Comparison of ENCODE assay signal across 30 cellular contexts in the genomic region with DNA sequence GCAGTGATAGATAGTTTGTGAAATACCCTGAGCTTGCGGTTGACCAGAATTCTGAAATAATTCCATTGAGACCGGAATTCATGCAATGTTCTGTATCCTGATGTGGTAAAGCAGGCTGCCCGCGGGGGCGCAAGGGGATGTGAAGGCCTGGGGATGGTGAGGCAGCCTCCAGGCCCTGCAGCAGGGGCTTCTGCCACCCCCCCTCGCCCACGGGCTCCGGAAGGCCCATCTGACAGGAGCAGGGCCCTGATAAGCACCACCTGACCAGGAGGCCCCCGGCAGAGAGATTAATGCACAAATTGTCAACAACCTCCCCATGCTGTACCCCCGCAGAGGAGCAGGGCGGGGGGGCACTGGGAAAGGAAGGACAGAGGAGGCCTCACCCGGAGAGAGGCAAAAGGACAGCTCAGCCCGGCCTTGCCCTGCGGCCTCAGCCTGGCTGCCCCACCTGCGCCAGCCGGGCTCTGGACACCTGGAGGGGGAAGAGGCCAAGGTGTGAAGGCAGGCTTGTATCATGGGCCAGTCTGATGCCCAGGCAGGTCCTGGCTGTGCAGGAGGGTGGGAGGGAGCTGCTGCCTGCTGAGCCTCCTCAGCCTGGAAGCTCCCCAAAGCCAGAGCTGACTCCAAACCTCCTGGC. TPM values are rescaled to one million over a fixed set of nuclear protein-coding genes. Genes with fewer than 3 reads are reported as not detected.
DNase-seq lines count a peak whose midpoint lies in the region; ATAC-seq, FAIRE-seq and TF ChIP-seq lines count a peak whose summit lies in the region.
"Had no signal": no experiment of that assay in that cellular context is flagged by ENCODE, and none has a peak within 500 bp of the region (broad histone marks: within the 10 kb centered on the region; RNA-seq: fewer than 3 reads in every experiment).

No MANE protein-coding gene starts in this region.

- no peaks in the 10 kb centered on the region for H3K9me3 ChIP-seq in HepG2 (ENCODE audit: low read length)
- H3K9me3 ChIP-seq in right lobe of liver = no peaks in the 10 kb centered on the region
- no peaks in the 10 kb centered on the region for H3K9me3 ChIP-seq in H1 (ENCODE audit: insufficient read depth in 2 of 2, low read depth in 1 of 2, low read length in 1 of 2)
- H3K9me3 ChIP-seq: gastrocnemius medialis, MG63, testis had no signal

- H2BK15ac ChIP-seq in H1 (ENCODE audit: low read length) = no peak overlapping the region

- H3K79me2 ChIP-seq in HepG2 (ENCODE audit: insufficient read depth, low read length) (no peaks in the 10 kb centered on the region), H1 (ENCODE audit: control insufficient read depth in 1 of 2, insufficient read depth in 2 of 2, low read length in 2 of 2) (no peaks in the 10 kb centered on the region)

- TF ChIP-seq POLR2A in HepG2 (IDR thresholded peaks at IDR 0.05; ENCODE audit: insufficient read depth in 1 of 2, low read depth in 2 of 2, low read length in 2 of 2) (no peak), right lobe of liver (IDR thresholded peaks at IDR 0.05) (no peak), H1 (IDR thresholded peaks at IDR 0.05; ENCODE audit: control extremely low read depth in 1 of 2, low read depth in 2 of 2, low read length in 2 of 2) (no peak)

- no peak overlapping the region for H3K4ac ChIP-seq in H1 (replicated peaks; ENCODE audit: insufficient read length, low read depth, low read length)

- H2AFZ ChIP-seq in HepG2 (ENCODE audit: low read length) = no peak overlapping the region
- H2AFZ ChIP-seq in H1 (ENCODE audit: low read length) = no peak overlapping the region
- H2AFZ ChIP-seq: neural progenitor cell, PC-9 had no signal

- no peak overlapping the region for H2BK12ac ChIP-seq in H1 (ENCODE audit: low read depth, low read length)

- H2BK120ac ChIP-seq in H1 (replicated peaks; ENCODE audit: low read depth, low read length) = no peak overlapping the region

- no peak overlapping the region for H4K91ac ChIP-seq in H1 (replicated peaks; ENCODE audit: insufficient read length, low read length)

- ATAC-seq in HepG2 (peak; percentile 3; the same call in 2 of the 3 replicates), right lobe of liver (no peak), HG03139 (IDR thresholded peaks at IDR 0.05; ENCODE audit: unreplicated experiment) (no peak), GM18517 (IDR thresholded peaks at IDR 0.05; ENCODE audit: unreplicated experiment) (no peak)
- ATAC-seq: activated CD4-positive, CD25-positive, alpha-beta regulatory T cell treated with anti-CD3 and anti-CD28 coated beads, Interleukin-2, amount 50 U/mL, for 24 hours; activated T-helper 17 cell treated with anti-CD3 and anti-CD28 coated beads, Interleukin-2, amount 50 U/mL, for 72 hours; gastrocnemius medialis; left cardiac atrium; Right ventricle myocardium inferior; sciatic nerve had no signal

- H3K27me3 ChIP-seq in HepG2 (ENCODE audit: control insufficient read depth in 1 of 2, insufficient read depth in 2 of 2, low read length in 2 of 2) (no peaks in the 10 kb centered on the region), right lobe of liver (no peaks in the 10 kb centered on the region), H1 (replicated peaks in 1 of 4; ENCODE audit: control insufficient read depth in 3 of 4, extremely low read depth in 1 of 4, insufficient read depth in 3 of 4, low read length in 3 of 4) (peaks cover 0 to 8% (median 4%) of the 10 kb centered on the region in 4 experiments; a peak in 4 of 7 replicates)
- H3K27me3 ChIP-seq: gastrocnemius medialis, MG63, testis had no signal

- intact Hi-C loops in HepG2 (cut with micrococcal nuclease; ENCODE audit: unreplicated experiment) (no loop called here), right lobe of liver (cut with DNase I) (no loop called here)

- no peak overlapping the region for H4K8ac ChIP-seq in H1 (ENCODE audit: extremely low read depth, insufficient read depth, low read length)

- DNase-seq in HepG2 (ENCODE audit: low spot score) = no peak
- DNase-seq in right lobe of liver = no peak
- DNase-seq in SIG-M5 treated with dmso at 0.1 percent for 504 hours (lab: John Stamatoyannopoulos, UW; ENCODE audit: unreplicated experiment) = peak; percentile 89
- no peak for DNase-seq in H1 (ENCODE audit: low read depth in 1 of 2, low spot score in 2 of 2)
- no peak for DNase-seq in AG08396 (ENCODE audit: low spot score)
- DNase-seq in DMS 273 treated with DMSO at 0.1 percent for 48 hours (lab: John Stamatoyannopoulos, UW) = no peak
- DNase-seq: 8988T; activated CD4-positive, alpha-beta T cell treated with anti-CD3 and anti-CD28 coated beads, Interleukin-2, amount 50 U/mL, for 48 hours; activated CD8-positive, alpha-beta memory T cell treated with anti-CD3 and anti-CD28 coated beads, Interleukin-2, amount 50 U/mL, for 48 hours; activated naive CD4-positive, alpha-beta T cell treated with anti-CD3 and anti-CD28 coated beads, Interleukin-2, amount 50 U/mL, for 16 hours; CD4-positive, alpha-beta T cell; endodermal cell; gastrocnemius medialis; H7; hippocampal formation; left cardiac atrium; MG63; NCI-H1436 treated with DMSO at 0.1 percent for 48 hours; NCI-H446 treated with DMSO at 0.1 percent for 48 hours; PC-9; stimulated activated CD4-positive, alpha-beta T cell treated with anti-CD3 and anti-CD28 coated beads, Interleukin-4, amount 100 ng/mL, for 24 hours; stimulated activated naive CD4-positive, alpha-beta T cell treated with Interleukin-2 at 50 U/mL for 16 hours; testis had no signal

- H3K4me1 ChIP-seq in HepG2 (ENCODE audit: insufficient read depth, low read length) (peaks cover 37% of the 10 kb centered on the region), right lobe of liver (peaks cover 0 to 17% (median 8%) of the 10 kb centered on the region in 4 donors), H1 (replicated peaks in 1 of 4; ENCODE audit: control insufficient read depth in 3 of 4, insufficient read depth in 4 of 4, low read length in 3 of 4) (peaks cover 0 to 2% (median 0%) of the 10 kb centered on the region in 4 experiments; a peak in 1 of 7 replicates)
- H3K4me1 ChIP-seq: neural progenitor cell had no signal

- TF ChIP-seq RAD21 in HepG2 (CRISPR knock-in tag; IDR thresholded peaks at IDR 0.05) (no peak), H1 (IDR thresholded peaks at IDR 0.05 in 1 of 2, conservative IDR thresholded peaks at IDR 0.05 in 1 of 2; ENCODE audit: low read depth in 2 of 2, low read length in 2 of 2) (no peak)

- H3K23me2 ChIP-seq in H1 (ENCODE audit: low read depth, low read length) = peaks cover 5% of the 10 kb centered on the region

- 88% methylated on average over 8 of the region's 16 CpGs for WGBS in HepG2 (ENCODE audit: low lambda C conversion rate)
- 80% methylated on average over 4 of the region's 16 CpGs for WGBS in right lobe of liver (ENCODE audit: insufficient coverage, low coverage, low lambda C conversion rate, missing lambda C conversion rate)
- 84% methylated on average over 15 of the region's 16 CpGs; no CpG with 5 or more reads in 1 of the 2 experiments for WGBS in H1 (ENCODE audit: extremely low coverage in 1 of 2, insufficient coverage in 1 of 2, insufficient read length in 1 of 2, insufficient replicate concordance in 2 of 2, low coverage in 1 of 2, low lambda C conversion rate in 2 of 2, missing lambda C conversion rate in 1 of 2), 2 experiments

- FAIRE-seq in HepG2 (lab: Jason Lieb, UNC) (no peak), H1 (lab: Jason Lieb, UNC) (no peak)

- no TSS peak for BruUV-seq in HepG2 (replicated peaks; lab: Mats Ljungman, UMichigan)

- H3K4me2 ChIP-seq in HepG2 (ENCODE audit: low read depth, low read length) (no peak overlapping the region), H1 (ENCODE audit: insufficient read depth in 1 of 2, low read depth in 2 of 2, low read length in 2 of 2) (no peak overlapping the region)
- H3K4me2 ChIP-seq: neural progenitor cell, PC-9 had no signal

- H3K4me3 ChIP-seq in HepG2 (replicated peaks in 1 of 3; ENCODE audit: insufficient read depth in 1 of 3, low read depth in 2 of 3, low read length in 3 of 3) (no peak overlapping the region), right lobe of liver (no peak overlapping the region), H1 (ENCODE audit: extremely low read depth in 1 of 4, insufficient read depth in 2 of 4, low read depth in 3 of 4, low read length in 4 of 4) (no peak overlapping the region)
- H3K4me3 ChIP-seq: gastrocnemius medialis, MG63, neural progenitor cell, PC-9, testis had no signal

- no peak overlapping the region for H3K18ac ChIP-seq in H1 (ENCODE audit: extremely low read depth, low read length)

- TF ChIP-seq EP300 in HepG2 (IDR thresholded peaks at IDR 0.05; ENCODE audit: low read depth in 2 of 2, low read length in 2 of 2) = no peak
- no peak for TF ChIP-seq EP300 in HepG2 (CRISPR knock-in tag; IDR thresholded peaks at IDR 0.05; ENCODE audit: borderline replicate concordance)
- no peak for TF ChIP-seq EP300 in H1 (IDR thresholded peaks at IDR 0.05; ENCODE audit: borderline replicate concordance in 1 of 2, low read depth in 2 of 2, low read length in 2 of 2)

- CTCF ChIA-PET in HepG2 (lab: Yijun Ruan, JAX; ENCODE audit: low intra/inter-chr PET ratio, low total read pairs) (interaction anchor here (1.8 kb wide), 1 partner anchor 13 kb away, joined by 10 read pairs; no protein-coding TSS in a partner anchor), H1 (lab: Charles Lee; ENCODE audit: partially characterized antibody) (interaction anchor here (1.1 to 11.3 kb wide), 6 partner anchors 10 to 181 kb away, joined by 3 to 182 read pairs (median 8); no protein-coding TSS in a partner anchor)

- H3K9ac ChIP-seq in HepG2 (ENCODE audit: insufficient read depth, low read depth, low read length) (no peak overlapping the region), H1 (replicated peaks in 1 of 4; ENCODE audit: extremely low read depth in 1 of 4, low read depth in 3 of 4, low read length in 3 of 4) (no peak overlapping the region)
- H3K9ac ChIP-seq: neural progenitor cell had no signal

- TF ChIP-seq CTCF in HepG2 (CRISPR knock-in tag; IDR thresholded peaks at IDR 0.05) = no peak
- TF ChIP-seq CTCF in right lobe of liver (IDR thresholded peaks at IDR 0.05) = no peak
- TF ChIP-seq CTCF in H1 (IDR thresholded peaks at IDR 0.05; ENCODE audit: control extremely low read depth in 1 of 3, insufficient read depth in 1 of 3, low read depth in 1 of 3, low read length in 3 of 3) = no peak

- no peak overlapping the region for H3K23ac ChIP-seq in H1 (ENCODE audit: insufficient read length)

- H3K56ac ChIP-seq in H1 (replicated peaks; ENCODE audit: insufficient read length, low read depth, low read length) = no peak overlapping the region

- no peak overlapping the region for H4K5ac ChIP-seq in H1 (ENCODE audit: insufficient read length, low read depth, low read length)

- POLR2A ChIA-PET in HepG2 (lab: Yijun Ruan, JAX) (interaction anchor here (1.7 kb wide), 1 partner anchor 12 kb away, joined by 8 read pairs; no protein-coding TSS in a partner anchor), H1 (lab: Charles Lee; ENCODE audit: partially characterized antibody) (no interaction called here)

- no peak overlapping the region for H3K14ac ChIP-seq in H1 (ENCODE audit: insufficient read length)

- H4K20me1 ChIP-seq in HepG2 (ENCODE audit: insufficient read depth, low read length) = no peaks in the 10 kb centered on the region
- H4K20me1 ChIP-seq in H1 (replicated peaks in 1 of 2; ENCODE audit: control insufficient read depth in 1 of 2, insufficient read depth in 2 of 2, low read length in 2 of 2) = peaks cover 0 to 4% of the 10 kb centered on the region in 2 experiments

- H3K36me3 ChIP-seq in HepG2 (replicated peaks in 1 of 2; ENCODE audit: control insufficient read depth in 1 of 2, insufficient read depth in 2 of 2, low read length in 2 of 2) = no peaks in the 10 kb centered on the region
- H3K36me3 ChIP-seq in right lobe of liver = no peaks in the 10 kb centered on the region
- H3K36me3 ChIP-seq in H1 (ENCODE audit: control insufficient read depth in 2 of 4, insufficient read depth in 4 of 4, low read length in 3 of 4) = no peaks in the 10 kb centered on the region
- H3K36me3 ChIP-seq: gastrocnemius medialis, MG63, neural progenitor cell had no signal

- H2BK20ac ChIP-seq in H1 (ENCODE audit: low read length) = no peak overlapping the region

- no peak overlapping the region for H2AK5ac ChIP-seq in H1 (ENCODE audit: low read depth, low read length)

- H3K27ac ChIP-seq in HepG2 (ENCODE audit: extremely low read length, insufficient read depth, low read length) (peak overlapping the region; percentile 93), right lobe of liver (no peak overlapping the region), H1 (ENCODE audit: low read depth, low read length) (no peak overlapping the region)
- H3K27ac ChIP-seq: gastrocnemius medialis, neural progenitor cell, PC-9, testis had no signal

- H2BK5ac ChIP-seq in H1 (ENCODE audit: low read depth, low read length) = no peak overlapping the region

- H3K79me1 ChIP-seq in H1 (ENCODE audit: low read depth, low read length) = no peaks in the 10 kb centered on the region

- in situ Hi-C loops in HepG2 (cut with HindIII; ENCODE audit: extremely low pct_ligation_motif_present, low pct_unique_long_range_greater_than_20kb) = no loop called here

RNA-seq across cellular contexts. Expression of a gene that starts 46.7 kb away (rescaled TPM):
- total RNA-seq in HepG2 (2016; rRNA removed; fragmentation: Illumina TruSeq; extraction: Trizol) = 158 and 342 TPM in 2 replicates
- 95.2 and 99.3 TPM in 2 replicates for total RNA-seq in HepG2 (2016; cell fraction: cytosol; rRNA removed; fragmentation: Illumina TruSeq; extraction: Trizol; ENCODE audit: low read depth)
- total RNA-seq in HepG2 (2016; cell fraction: insoluble cytoplasmic fraction; rRNA removed; fragmentation: Illumina TruSeq; extraction: Trizol) = 156 and 336 TPM in 2 replicates
- total RNA-seq in HepG2 (2016; cell fraction: membrane; rRNA removed; fragmentation: Illumina TruSeq; extraction: Trizol) = 158 and 173 TPM in 2 replicates
- 246 and 283 TPM in 2 replicates for total RNA-seq in HepG2 (2016; cell fraction: nucleus; rRNA removed; fragmentation: Illumina TruSeq; extraction: Trizol)
- polyA plus RNA-seq in HepG2 (2011; rRNA removed) = 243 and 290 TPM in 2 replicates
- polyA plus RNA-seq in HepG2 (2011; cell fraction: cytosol; rRNA removed) = 241 and 251 TPM in 2 replicates
- polyA plus RNA-seq in HepG2 (2011; cell fraction: nucleus; rRNA removed) = 102 and 103 TPM in 2 replicates
- 136 and 184 TPM in 2 replicates for polyA plus RNA-seq in HepG2 (2012)
- polyA plus RNA-seq in HepG2 (2016; cell fraction: cytosol; fragmentation: Illumina TruSeq; extraction: Trizol; ENCODE audit: low read depth) = 84.9 and 88.7 TPM in 2 replicates
- 124 and 131 TPM in 2 replicates for polyA plus RNA-seq in HepG2 (2016; cell fraction: insoluble cytoplasmic fraction; fragmentation: Illumina TruSeq; extraction: Trizol; ENCODE audit: low read depth)
- 106 and 122 TPM in 2 replicates for polyA plus RNA-seq in HepG2 (2016; cell fraction: membrane; fragmentation: Illumina TruSeq; extraction: Trizol; ENCODE audit: low read depth)
- 289 and 294 TPM in 2 replicates for polyA plus RNA-seq in HepG2 (2016; cell fraction: nucleus; fragmentation: Illumina TruSeq; extraction: Trizol; ENCODE audit: insufficient read depth, low read depth)
- 467 and 766 TPM in 2 replicates for polyA minus RNA-seq in HepG2 (2011; rRNA and poly(A)+ RNA removed; ENCODE audit: low replicate concordance)
- polyA minus RNA-seq in HepG2 (2011; cell fraction: cytosol; rRNA and poly(A)+ RNA removed) = 220 and 227 TPM in 2 replicates
- polyA minus RNA-seq in HepG2 (2011; cell fraction: nucleus; rRNA and poly(A)+ RNA removed) = 116 and 127 TPM in 2 replicates
- total RNA-seq in right lobe of liver = 100 to 1,000 TPM in 5 of 6 experiments, 10 to 100 TPM in 1; 94.4 to 244 (median 190) TPM
- total RNA-seq in H1 (2021; fragmentation: NEBNext Ultra II Directional; extraction: Animal tissue kit (Norgen Biotek cat#: 25700)) = 204 and 211 TPM in 2 replicates
- 130 and 165 TPM in 2 replicates for polyA plus RNA-seq in H1 (2011; rRNA removed)
- 191 TPM for polyA plus RNA-seq in H1 (2011; cell fraction: cytosol; rRNA removed)
- 198 TPM for polyA plus RNA-seq in H1 (2011; cell fraction: nucleus; rRNA removed)
- polyA plus RNA-seq in H1 (2012, experiment 1 of 2) = 165 to 184 TPM (median 180 TPM) in 4 replicates
- 210 TPM for polyA plus RNA-seq in H1 (2012, experiment 2 of 2)
- polyA plus RNA-seq in H1 (2013, experiment 1 of 2) = 334 TPM
- 339 TPM for polyA plus RNA-seq in H1 (2013, experiment 2 of 2)
- 400 and 441 TPM in 2 replicates for polyA minus RNA-seq in H1 (2011; rRNA and poly(A)+ RNA removed)
- polyA minus RNA-seq in H1 (2011; cell fraction: cytosol; rRNA and poly(A)+ RNA removed) = 180 TPM
- 128 TPM for polyA minus RNA-seq in H1 (2011; cell fraction: nucleus; rRNA and poly(A)+ RNA removed)
